24 cellular contexts compared by ENCODE assay signal in genomic region chr9:129339539-129340157, GRCh38.
A peak's percentile ranks its signal among the peaks of the same experiment; 100 is the strongest.
DNase-seq lines count a peak whose midpoint lies in the region; TF ChIP-seq lines count a peak whose summit lies in the region.
"Had no signal": no experiment of that assay in that cellular context is flagged by ENCODE, and none has a peak within 500 bp of the region (broad histone marks: within the 10 kb centered on the region; RNA-seq: fewer than 3 reads in every experiment).

No MANE protein-coding gene starts in this region.

- no peak overlapping the region for H3K9ac ChIP-seq in GM23248

- no peaks in the 10 kb centered on the region for H3K9me3 Mint-ChIP-seq in endothelial cell (ENCODE audit: unreplicated experiment)
- H3K9me3 Mint-ChIP-seq: activated CD4-positive, alpha-beta memory T cell treated with anti-CD3 and anti-CD28 coated beads for 36 hours; activated naive CD4-positive, alpha-beta T cell treated with anti-CD3 and anti-CD28 coated beads, Interleukin-2, amount 50 U/mL, for 72 hours; activated T-helper 17 cell treated with anti-CD3 and anti-CD28 coated beads, Interleukin-2, amount 50 U/mL, for 72 hours; central memory CD8-positive, alpha-beta T cell had no signal

- H3F3A ChIP-seq in GM23248 (ENCODE audit: insufficient read depth): peaks cover 10% of the 10 kb centered on the region; the same call in 1 of the 2 replicates

- DNase-seq in GM23248 (no peak), AML-193 (lab: John Stamatoyannopoulos, UW) (no peak), KG1 (lab: John Stamatoyannopoulos, UW) (no peak), endothelial cell (ENCODE audit: low spot score) (no peak)
- DNase-seq: activated CD4-positive, alpha-beta memory T cell treated with anti-CD3 and anti-CD28 coated beads for 36 hours; activated CD8-positive, alpha-beta memory T cell treated with anti-CD3 and anti-CD28 coated beads, Interleukin-2, amount 50 U/mL, for 4 hours; dermis blood vessel endothelial cell; KBM-7; MM.1S; naive B cell; NCI-H1417; NCI-H2081 treated with DMSO at 0.1 percent for 48 hours; NCI-H774; psoas muscle; RPMI8226; stimulated activated naive CD4-positive, alpha-beta T cell had no signal

- in situ Hi-C loops in GM23248 (cut with MboI): no loop called here

- H3K4me2 ChIP-seq in GM23248 (ENCODE audit: unreplicated experiment): no peak overlapping the region

- no peaks in the 10 kb centered on the region for H3K27me3 ChIP-seq in GM23248 (replicated peaks; ENCODE audit: insufficient read depth)
- H3K27me3 ChIP-seq in layer of hippocampus (ENCODE audit: control insufficient read depth, insufficient read depth, low read length): no peaks in the 10 kb centered on the region

- peaks cover 3% of the 10 kb centered on the region for H3K4me1 Mint-ChIP-seq in endothelial cell (ENCODE audit: unreplicated experiment)
- H3K4me1 Mint-ChIP-seq: activated T-helper 17 cell treated with anti-CD3 and anti-CD28 coated beads, Interleukin-2, amount 50 U/mL, for 72 hours; central memory CD8-positive, alpha-beta T cell had no signal

- no peaks in the 10 kb centered on the region for H3K36me3 ChIP-seq in GM23248 (ENCODE audit: low read depth)
- H3K36me3 ChIP-seq: thoracic aorta had no signal

- peaks cover 21% of the 10 kb centered on the region for H3K4me1 ChIP-seq in GM23248 (ENCODE audit: insufficient read depth)

- no peak overlapping the region for H3K27ac Mint-ChIP-seq in endothelial cell (ENCODE audit: unreplicated experiment)
- H3K27ac Mint-ChIP-seq: activated CD4-positive, alpha-beta memory T cell treated with anti-CD3 and anti-CD28 coated beads for 36 hours; activated naive CD4-positive, alpha-beta T cell treated with anti-CD3 and anti-CD28 coated beads, Interleukin-2, amount 50 U/mL, for 72 hours; activated T-helper 17 cell treated with anti-CD3 and anti-CD28 coated beads, Interleukin-2, amount 50 U/mL, for 72 hours; naive B cell had no signal

- 95 to 100% methylated on average over 3 of the region's 3 CpGs for WGBS in GM23248 (ENCODE audit: low coverage in 1 of 2, low lambda C conversion rate in 2 of 2, missing lambda C conversion rate in 2 of 2), 2 experiments

- H3K79me2 ChIP-seq in GM23248 (ENCODE audit: insufficient read depth): no peaks in the 10 kb centered on the region

- peak overlapping the region; percentile 39; the same call in 1 of the 2 replicates for H2AFZ ChIP-seq in GM23248

- no peak for TF ChIP-seq CTCF in endothelial cell (IDR thresholded peaks at IDR 0.05; ENCODE audit: unreplicated experiment)

- peaks cover 3% of the 10 kb centered on the region for H3K27me3 Mint-ChIP-seq in endothelial cell (ENCODE audit: unreplicated experiment)
- H3K27me3 Mint-ChIP-seq: activated CD4-positive, alpha-beta memory T cell treated with anti-CD3 and anti-CD28 coated beads for 36 hours; activated T-helper 17 cell treated with anti-CD3 and anti-CD28 coated beads, Interleukin-2, amount 50 U/mL, for 72 hours; central memory CD8-positive, alpha-beta T cell had no signal

- no peak overlapping the region for H3K4me3 ChIP-seq in GM23248
- H3K4me3 ChIP-seq: psoas muscle, thoracic aorta had no signal

- H3K36me3 Mint-ChIP-seq in endothelial cell (ENCODE audit: low read depth, unreplicated experiment): no peaks in the 10 kb centered on the region
- H3K36me3 Mint-ChIP-seq: activated CD4-positive, alpha-beta memory T cell treated with anti-CD3 and anti-CD28 coated beads for 36 hours; activated naive CD4-positive, alpha-beta T cell treated with anti-CD3 and anti-CD28 coated beads, Interleukin-2, amount 50 U/mL, for 72 hours; naive B cell had no signal

- no peaks in the 10 kb centered on the region for H3K9me2 ChIP-seq in GM23248 (ENCODE audit: insufficient read depth)

- H3K27ac ChIP-seq in GM23248 (no peak overlapping the region), angular gyrus (ENCODE audit: low read depth, low read length) (peak overlapping the region; percentile 72), layer of hippocampus (ENCODE audit: low read depth, low read length) (peak overlapping the region; percentile 6), temporal lobe (ENCODE audit: low read depth, low read length) (peak overlapping the region; percentile 27)
- H3K27ac ChIP-seq: C4-2B, psoas muscle had no signal

- no peaks in the 10 kb centered on the region for H4K20me1 ChIP-seq in GM23248 (ENCODE audit: insufficient read depth)

- no peak overlapping the region for H3K4me3 Mint-ChIP-seq in endothelial cell (ENCODE audit: unreplicated experiment)
- H3K4me3 Mint-ChIP-seq: activated CD4-positive, alpha-beta memory T cell treated with anti-CD3 and anti-CD28 coated beads for 36 hours; activated T-helper 17 cell treated with anti-CD3 and anti-CD28 coated beads, Interleukin-2, amount 50 U/mL, for 72 hours; central memory CD8-positive, alpha-beta T cell had no signal

- no peaks in the 10 kb centered on the region for H3K9me3 ChIP-seq in GM23248 (ENCODE audit: low read depth)
- H3K9me3 ChIP-seq: psoas muscle, thoracic aorta had no signal
